In the genomic region with DNA sequence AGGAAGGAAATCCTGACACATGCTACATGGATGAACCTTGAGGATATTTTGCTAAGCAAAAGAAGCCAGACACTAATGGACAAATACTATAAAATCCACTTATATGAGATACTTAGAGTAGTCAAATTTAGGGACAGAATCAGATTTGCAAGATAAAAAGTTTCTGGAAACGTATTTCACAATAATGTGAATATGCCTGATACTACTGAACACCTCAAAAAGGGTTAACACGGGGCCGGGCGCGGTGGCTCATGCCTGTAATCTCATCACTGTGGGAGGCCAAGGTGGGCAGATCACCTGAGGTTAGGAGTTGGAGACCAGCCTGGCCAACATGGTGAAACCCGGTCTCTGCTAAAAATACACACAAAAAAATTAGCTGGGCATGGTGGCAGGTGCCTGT, we compare ENCODE assay signal across 23 cellular contexts. TPM values are rescaled to one million over a fixed set of nuclear protein-coding genes. Genes with fewer than 3 reads are reported as not detected.
DNase-seq lines count a peak whose midpoint lies in the region; ATAC-seq and TF ChIP-seq lines count a peak whose summit lies in the region.
"Had no signal": no experiment of that assay in that cellular context is flagged by ENCODE, and none has a peak within 500 bp of the region (broad histone marks: within the 10 kb centered on the region; RNA-seq: fewer than 3 reads in every experiment).

No MANE protein-coding gene starts in this region.

- TF ChIP-seq CTCF in glutamatergic neuron (IDR thresholded peaks at IDR 0.05; ENCODE audit: partially characterized antibody, unreplicated experiment): no peak
- TF ChIP-seq CTCF in MCF 10A (IDR thresholded peaks at IDR 0.05; ENCODE audit: unreplicated experiment): no peak

- no peaks in the 10 kb centered on the region for H3K9me3 Mint-ChIP-seq in activated naive CD4-positive, alpha-beta T cell treated with anti-CD3 and anti-CD28 coated beads, Interleukin-2, amount 50 U/mL, for 24 hours
- H3K9me3 Mint-ChIP-seq in activated naive CD4-positive, alpha-beta T cell treated with anti-CD3 and anti-CD28 coated beads, Interleukin-2, amount 50 U/mL, for 72 hours: no peaks in the 10 kb centered on the region
- no peaks in the 10 kb centered on the region for H3K9me3 Mint-ChIP-seq in T-cell
- H3K9me3 Mint-ChIP-seq in glutamatergic neuron (ENCODE audit: unreplicated experiment): peaks cover 7% of the 10 kb centered on the region
- no peaks in the 10 kb centered on the region for H3K9me3 Mint-ChIP-seq in stimulated activated effector memory CD8-positive, alpha-beta T cell treated with anti-CD3 and anti-CD28 coated beads, Interleukin-12 subunit alpha, Interleukin-12 subunit beta, amount 100 ng/mL, for 72 hours
- no peaks in the 10 kb centered on the region for H3K9me3 Mint-ChIP-seq in MCF 10A (ENCODE audit: unreplicated experiment)

- H3K4me3 Mint-ChIP-seq in activated naive CD4-positive, alpha-beta T cell treated with anti-CD3 and anti-CD28 coated beads, Interleukin-2, amount 50 U/mL, for 24 hours: peak overlapping the region; percentile 30
- peak overlapping the region in 2 of 3 donors; percentile 43 to 99 for H3K4me3 Mint-ChIP-seq in T-cell
- peak overlapping the region; percentile 36 for H3K4me3 Mint-ChIP-seq in glutamatergic neuron (ENCODE audit: unreplicated experiment)
- peak overlapping the region; percentile 93 for H3K4me3 Mint-ChIP-seq in stimulated activated effector memory CD8-positive, alpha-beta T cell treated with anti-CD3 and anti-CD28 coated beads, Interleukin-12 subunit alpha, Interleukin-12 subunit beta, amount 100 ng/mL, for 72 hours
- no peak overlapping the region for H3K4me3 Mint-ChIP-seq in MCF 10A (ENCODE audit: unreplicated experiment)

- H3K4me1 Mint-ChIP-seq in activated naive CD4-positive, alpha-beta T cell treated with anti-CD3 and anti-CD28 coated beads, Interleukin-2, amount 50 U/mL, for 24 hours: peaks cover 40% of the 10 kb centered on the region
- H3K4me1 Mint-ChIP-seq in T-cell: peaks cover 39 to 53% (median 46%) of the 10 kb centered on the region in 3 donors
- H3K4me1 Mint-ChIP-seq in glutamatergic neuron (ENCODE audit: low read depth, unreplicated experiment): peaks cover 12% of the 10 kb centered on the region
- peaks cover 27% of the 10 kb centered on the region for H3K4me1 Mint-ChIP-seq in stimulated activated effector memory CD8-positive, alpha-beta T cell treated with anti-CD3 and anti-CD28 coated beads, Interleukin-12 subunit alpha, Interleukin-12 subunit beta, amount 100 ng/mL, for 72 hours
- peaks cover 12% of the 10 kb centered on the region for H3K4me1 Mint-ChIP-seq in MCF 10A (ENCODE audit: insufficient read depth, unreplicated experiment)

- POLR2A ChIA-PET in T-cell (lab: Charles Lee): no interaction called here
- POLR2A ChIA-PET in MCF 10A (lab: Yijun Ruan, JAX): interaction anchor here (1.3 to 2.8 kb wide), 3 partner anchors 14 to 84 kb away, joined by 4 to 12 read pairs (median 12); a partner anchor contains a TSS

- no peak for DNase-seq in activated naive CD4-positive, alpha-beta T cell treated with anti-CD3 and anti-CD28 coated beads, Interleukin-2, amount 50 U/mL, for 72 hours (ENCODE audit: low spot score in 2 of 2)
- DNase-seq in T-cell: no peak
- no peak for DNase-seq in glutamatergic neuron
- DNase-seq in stimulated activated effector memory CD8-positive, alpha-beta T cell treated with anti-CD3 and anti-CD28 coated beads, Interleukin-12 subunit alpha, Interleukin-12 subunit beta, amount 100 ng/mL, for 72 hours (ENCODE audit: low spot score in 2 of 2): no peak
- DNase-seq in SIG-M5 treated with dmso at 0.1 percent for 504 hours (lab: John Stamatoyannopoulos, UW; ENCODE audit: unreplicated experiment): no peak
- no peak for DNase-seq in MCF 10A (ENCODE audit: unreplicated experiment)
- DNase-seq: activated CD4-positive, alpha-beta T cell treated with anti-CD3 and anti-CD28 coated beads for 4 hours; activated naive CD4-positive, alpha-beta T cell treated with Interleukin-2 at 50 U/mL for 16 hours; activated T-cell treated with anti-CD3 and anti-CD28 coated beads, Interleukin-2, amount 50 U/mL, for 1 hour; hypothalamus; mammary epithelial cell; mucosa of descending colon; MV-4-11; NCI-H1436; NCI-H2081 treated with DMSO at 0.1 percent for 48 hours; NCI-H2227 treated with DMSO at 0.1 percent for 48 hours; NCI-H526; SK-N-SH; stimulated activated CD8-positive, alpha-beta memory T cell treated with anti-CD3 and anti-CD28 coated beads, Interleukin-4, amount 100 ng/mL, for 48 hours; tibial artery had no signal

- H3K36me3 Mint-ChIP-seq in activated naive CD4-positive, alpha-beta T cell treated with anti-CD3 and anti-CD28 coated beads, Interleukin-2, amount 50 U/mL, for 24 hours: peaks cover 3% of the 10 kb centered on the region
- H3K36me3 Mint-ChIP-seq in activated naive CD4-positive, alpha-beta T cell treated with anti-CD3 and anti-CD28 coated beads, Interleukin-2, amount 50 U/mL, for 72 hours: peaks cover 14 to 16% of the 10 kb centered on the region in 2 donors
- peaks cover 4% of the 10 kb centered on the region for H3K36me3 Mint-ChIP-seq in T-cell
- no peaks in the 10 kb centered on the region for H3K36me3 Mint-ChIP-seq in glutamatergic neuron (ENCODE audit: unreplicated experiment)
- peaks cover 33% of the 10 kb centered on the region for H3K36me3 Mint-ChIP-seq in stimulated activated effector memory CD8-positive, alpha-beta T cell treated with anti-CD3 and anti-CD28 coated beads, Interleukin-12 subunit alpha, Interleukin-12 subunit beta, amount 100 ng/mL, for 72 hours
- peaks cover 5% of the 10 kb centered on the region for H3K36me3 Mint-ChIP-seq in MCF 10A (ENCODE audit: insufficient read depth, unreplicated experiment)

- BruUV-seq in MCF 10A (replicated peaks; lab: Mats Ljungman, UMichigan): no TSS peak

- intact Hi-C loops in MCF 10A (cut with micrococcal nuclease): no loop called here

- no peaks in the 10 kb centered on the region for H3K27me3 Mint-ChIP-seq in activated naive CD4-positive, alpha-beta T cell treated with anti-CD3 and anti-CD28 coated beads, Interleukin-2, amount 50 U/mL, for 24 hours
- no peaks in the 10 kb centered on the region for H3K27me3 Mint-ChIP-seq in T-cell
- H3K27me3 Mint-ChIP-seq in glutamatergic neuron (ENCODE audit: unreplicated experiment): peaks cover 2% of the 10 kb centered on the region
- no peaks in the 10 kb centered on the region for H3K27me3 Mint-ChIP-seq in MCF 10A (ENCODE audit: insufficient read depth, unreplicated experiment)

- ATAC-seq in activated naive CD4-positive, alpha-beta T cell treated with anti-CD3 and anti-CD28 coated beads, Interleukin-2, amount 50 U/mL, for 72 hours: no peak
- ATAC-seq in T-cell (replicated peaks in 1 of 4): no peak
- ATAC-seq in stimulated activated effector memory CD8-positive, alpha-beta T cell treated with anti-CD3 and anti-CD28 coated beads, Interleukin-12 subunit alpha, Interleukin-12 subunit beta, amount 100 ng/mL, for 72 hours: no peak
- no peak for ATAC-seq in HG03521 (IDR thresholded peaks at IDR 0.05; ENCODE audit: unreplicated experiment)
- ATAC-seq: mucosa of descending colon, sciatic nerve had no signal

- H3K27ac Mint-ChIP-seq in activated naive CD4-positive, alpha-beta T cell treated with anti-CD3 and anti-CD28 coated beads, Interleukin-2, amount 50 U/mL, for 24 hours: no peak overlapping the region
- peak overlapping the region in 1 of 2 donors; percentile 44 for H3K27ac Mint-ChIP-seq in activated naive CD4-positive, alpha-beta T cell treated with anti-CD3 and anti-CD28 coated beads, Interleukin-2, amount 50 U/mL, for 72 hours
- peak overlapping the region; percentile 25 to 46 for H3K27ac Mint-ChIP-seq in T-cell
- H3K27ac Mint-ChIP-seq in glutamatergic neuron (ENCODE audit: unreplicated experiment): no peak overlapping the region
- H3K27ac Mint-ChIP-seq in stimulated activated effector memory CD8-positive, alpha-beta T cell treated with anti-CD3 and anti-CD28 coated beads, Interleukin-12 subunit alpha, Interleukin-12 subunit beta, amount 100 ng/mL, for 72 hours: no peak overlapping the region
- H3K27ac Mint-ChIP-seq in MCF 10A (ENCODE audit: low read depth, unreplicated experiment): no peak overlapping the region

- CTCF ChIA-PET in T-cell (lab: Charles Lee) (interaction anchor here in 1 of 2 donors (0.8 to 1.1 kb wide), 3 partner anchors 26 to 87 kb away, joined by 3 to 4 read pairs (median 4); no protein-coding TSS in a partner anchor), MCF 10A (lab: Yijun Ruan, JAX) (interaction anchor here (0.6 to 1.1 kb wide), 3 partner anchors 15 to 95 kb away, joined by 3 read pairs; no protein-coding TSS in a partner anchor)

RNA-seq across cellular contexts. Expression of a gene that starts 1.7 kb away (rescaled TPM):
- total RNA-seq in activated naive CD4-positive, alpha-beta T cell treated with anti-CD3 and anti-CD28 coated beads, Interleukin-2, amount 50 U/mL, for 72 hours: 10 to 100 TPM; 31.3 to 54.0 TPM
- total RNA-seq in T-cell: 10 to 100 TPM; 46.9 to 57.4 (median 51.0) TPM
- total RNA-seq in glutamatergic neuron (ENCODE audit: unreplicated experiment): 28.5 TPM
- total RNA-seq in MCF 10A (2022): 24.7 and 28.0 TPM in 2 replicates

RNA-seq across cellular contexts. Expression of a gene that starts 48.5 kb away (rescaled TPM):
- total RNA-seq in activated naive CD4-positive, alpha-beta T cell treated with anti-CD3 and anti-CD28 coated beads, Interleukin-2, amount 50 U/mL, for 72 hours: 10 to 100 TPM; 69.8 to 72.8 TPM
- total RNA-seq in T-cell (10 to 100 TPM; 63.1 to 99.2 (median 65.3) TPM), glutamatergic neuron (ENCODE audit: unreplicated experiment) (105 TPM), MCF 10A (2022) (96.7 and 97.1 TPM in 2 replicates)

Comparison
In these comparisons a context has a peak if more than half of its experiments do, and no peak if none do; other contexts are left out.
1. H3K27ac Mint-ChIP-seq: peak in T-cell (2 of 2); none in activated naive CD4-positive, alpha-beta T cell treated with anti-CD3 and anti-CD28 coated beads, Interleukin-2, amount 50 U/mL, for 24 hours (single experiment), glutamatergic neuron (single experiment), stimulated activated effector memory CD8-positive, alpha-beta T cell treated with anti-CD3 and anti-CD28 coated beads, Interleukin-12 subunit alpha, Interleukin-12 subunit beta, amount 100 ng/mL, for 72 hours (single experiment) and MCF 10A (single experiment).